Comparison of ENCODE assay signal across 20 cellular contexts in the genomic region with DNA sequence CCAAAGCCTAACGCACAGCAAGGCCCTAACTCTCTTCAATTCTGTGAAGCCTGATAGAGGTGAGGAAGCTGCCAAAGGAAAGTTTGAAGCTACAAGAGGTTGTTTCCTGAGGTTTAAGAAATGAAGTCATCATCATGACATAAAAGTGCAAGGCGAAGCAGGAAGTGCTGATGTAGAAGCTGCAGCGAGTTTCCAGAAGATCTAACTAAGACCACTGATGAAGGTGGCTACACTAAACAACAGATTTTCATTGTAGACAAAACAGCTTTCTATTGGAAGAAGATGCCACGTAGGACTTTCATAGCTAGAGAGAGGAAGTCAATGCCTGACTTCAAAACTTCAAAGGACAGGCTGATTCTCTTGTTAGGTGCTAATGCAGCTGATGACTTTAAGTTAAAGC.
"Had no signal": no experiment of that assay in that cellular context is flagged by ENCODE, and none has a peak within 500 bp of the region (broad histone marks: within the 10 kb centered on the region; RNA-seq: fewer than 3 reads in every experiment).

No MANE protein-coding gene starts in this region.

- H3K4me3 ChIP-seq: esophagus squamous epithelium, gastroesophageal sphincter, right atrium auricular region, sigmoid colon, skin epidermis, testis, tibial nerve, upper lobe of right lung, vagina had no signal

- H3K27ac ChIP-seq: esophagus squamous epithelium, gastroesophageal sphincter, right atrium auricular region, sigmoid colon, skin epidermis, testis, tibial nerve, upper lobe of right lung, vagina had no signal

- DNase-seq: esophagus squamous epithelium; foreskin fibroblast; glutamatergic neuron; islet precursor cell; mammary epithelial cell; sigmoid colon; stimulated activated CD4-positive, alpha-beta T cell treated with anti-CD3 and anti-CD28 coated beads, Interleukin-2, amount 100 ng/mL, for 24 hours; stimulated activated CD4-positive, alpha-beta T cell treated with anti-CD3 and anti-CD28 coated beads, Interleukin-4, amount 100 ng/mL, for 4 hours; stimulated activated naive B cell treated with anti-CD40 and anti-IgM and Interleukin-4, amounts not matched to agents 10 μg/mL and 1 μg/mL and 100 μg/mL, for 72 hours; stimulated activated naive CD8-positive, alpha-beta T cell treated with anti-CD3 and anti-CD28 coated beads, Interleukin-15, amount 100 ng/mL, for 72 hours; testis; upper lobe of right lung had no signal

- H3K27me3 ChIP-seq: esophagus squamous epithelium, gastroesophageal sphincter, right atrium auricular region, sigmoid colon, testis, tibial nerve, upper lobe of right lung, vagina had no signal

- H3K9me3 Mint-ChIP-seq: stimulated activated naive CD8-positive, alpha-beta T cell treated with anti-CD3 and anti-CD28 coated beads, Interleukin-15, amount 100 ng/mL, for 72 hours had no signal

- ATAC-seq: gastroesophageal sphincter; left lobe of liver; stimulated activated naive B cell treated with anti-CD40 and anti-IgM and Interleukin-4, amounts not matched to agents 10 μg/mL and 1 μg/mL and 100 μg/mL, for 72 hours; stimulated activated naive CD8-positive, alpha-beta T cell treated with anti-CD3 and anti-CD28 coated beads, Interleukin-15, amount 100 ng/mL, for 72 hours; upper lobe of right lung had no signal

- H3K4me3 Mint-ChIP-seq: naive thymus-derived CD8-positive, alpha-beta T cell; neural crest cell; stimulated activated naive B cell treated with anti-CD40 and anti-IgM and Interleukin-4, amounts not matched to agents 10 μg/mL and 1 μg/mL and 100 μg/mL, for 72 hours; stimulated activated naive CD8-positive, alpha-beta T cell treated with anti-CD3 and anti-CD28 coated beads, Interleukin-15, amount 100 ng/mL, for 72 hours had no signal

- H3K36me3 ChIP-seq: esophagus squamous epithelium, gastroesophageal sphincter, right atrium auricular region, sigmoid colon, tibial nerve, upper lobe of right lung, vagina had no signal

- H3K9me3 ChIP-seq: esophagus squamous epithelium, testis, upper lobe of right lung, vagina had no signal

- H3K4me1 Mint-ChIP-seq: neural crest cell; stimulated activated naive B cell treated with anti-CD40 and anti-IgM and Interleukin-4, amounts not matched to agents 10 μg/mL and 1 μg/mL and 100 μg/mL, for 72 hours had no signal

- H3K27me3 Mint-ChIP-seq: stimulated activated naive CD8-positive, alpha-beta T cell treated with anti-CD3 and anti-CD28 coated beads, Interleukin-15, amount 100 ng/mL, for 72 hours had no signal

- H3K27ac Mint-ChIP-seq: stimulated activated naive B cell treated with anti-CD40 and anti-IgM and Interleukin-4, amounts not matched to agents 10 μg/mL and 1 μg/mL and 100 μg/mL, for 72 hours had no signal

- H3K36me3 Mint-ChIP-seq: naive thymus-derived CD8-positive, alpha-beta T cell; stimulated activated naive B cell treated with anti-CD40 and anti-IgM and Interleukin-4, amounts not matched to agents 10 μg/mL and 1 μg/mL and 100 μg/mL, for 72 hours had no signal

- H3K4me1 ChIP-seq: esophagus squamous epithelium, gastroesophageal sphincter, right atrium auricular region, testis, tibial nerve, upper lobe of right lung, vagina had no signal
